In genomic region chr7:96178581-96178980, GRCh38 we compare ENCODE assay signal across 22 cellular contexts.
DNase-seq lines count a peak whose midpoint lies in the region; FAIRE-seq and TF ChIP-seq lines count a peak whose summit lies in the region.
"Had no signal": no experiment of that assay in that cellular context is flagged by ENCODE, and none has a peak within 500 bp of the region (broad histone marks: within the 10 kb centered on the region; RNA-seq: fewer than 3 reads in every experiment).

No MANE protein-coding gene starts in this region.

- H3K4me2 ChIP-seq in astrocyte (ENCODE audit: low read length): no peak overlapping the region

- no peaks in the 10 kb centered on the region for H4K20me1 ChIP-seq in astrocyte (ENCODE audit: insufficient read depth, low read length)

- H3K4me3 ChIP-seq in astrocyte (ENCODE audit: insufficient read depth, low read depth, low read length): no peak overlapping the region
- H3K4me3 ChIP-seq: body of pancreas, coronary artery, Peyer's patch, prostate gland, vagina had no signal

- H3K79me2 ChIP-seq in astrocyte (ENCODE audit: insufficient read depth, low read length): no peaks in the 10 kb centered on the region

- H3K36me3 Mint-ChIP-seq in astrocyte (ENCODE audit: low read depth, unreplicated experiment): peaks cover 16% of the 10 kb centered on the region

- H3K9me3 ChIP-seq in astrocyte (ENCODE audit: insufficient read depth, low read depth, low read length): no peaks in the 10 kb centered on the region
- H3K9me3 ChIP-seq: body of pancreas, Peyer's patch, prostate gland, vagina had no signal

- no peak overlapping the region for H3K9ac ChIP-seq in astrocyte (ENCODE audit: low read length)

- peaks cover 3% of the 10 kb centered on the region for H3K36me3 ChIP-seq in astrocyte (ENCODE audit: insufficient read depth, low read length)

- peak overlapping the region; percentile 9 for H3K27ac Mint-ChIP-seq in astrocyte (ENCODE audit: unreplicated experiment)
- H3K27ac Mint-ChIP-seq: activated naive CD8-positive, alpha-beta T cell had no signal

- H2AFZ ChIP-seq in astrocyte (ENCODE audit: low read depth, low read length): no peak overlapping the region

- H3K9me3 Mint-ChIP-seq in astrocyte (ENCODE audit: unreplicated experiment): no peaks in the 10 kb centered on the region
- H3K9me3 Mint-ChIP-seq: CD14-positive monocyte, nephron had no signal

- H3K4me1 ChIP-seq in astrocyte (ENCODE audit: insufficient read depth, low read length): no peaks in the 10 kb centered on the region
- H3K4me1 ChIP-seq: body of pancreas, Peyer's patch, prostate gland, vagina had no signal

- FAIRE-seq in astrocyte (lab: Jason Lieb, UNC): no peak

- peak; percentile 56 for DNase-seq in EH (ENCODE audit: low read depth)
- DNase-seq in NCI-H146 (lab: John Stamatoyannopoulos, UW): peak; percentile 38
- DNase-seq in astrocyte (ENCODE audit: low read depth): no peak
- DNase-seq in kidney tubule cell (ENCODE audit: low spot score): peak; percentile 7
- DNase-seq in NK-92 (lab: John Stamatoyannopoulos, UW; ENCODE audit: unreplicated experiment): no peak
- DNase-seq in NCI-H187 (lab: John Stamatoyannopoulos, UW): no peak
- DNase-seq in dedifferentiated amniotic fluid mesenchymal stem cell (ENCODE audit: extremely low spot score): no peak
- DNase-seq in NCI-H524 treated with DMSO at 0.1 percent for 48 hours (lab: John Stamatoyannopoulos, UW): no peak
- DNase-seq: ACHN, body of pancreas, hippocampal formation, Kasumi-1, kidney glomerular epithelial cell, NCI-H1105, Peyer's patch, T1000 had no signal

- no peaks in the 10 kb centered on the region for H3K27me3 Mint-ChIP-seq in astrocyte (ENCODE audit: low read depth, unreplicated experiment)
- H3K27me3 Mint-ChIP-seq: activated naive CD8-positive, alpha-beta T cell had no signal

- H3K27ac ChIP-seq in astrocyte (ENCODE audit: low read depth, low read length): no peak overlapping the region
- H3K27ac ChIP-seq: body of pancreas, coronary artery, Peyer's patch, prostate gland, vagina had no signal

- no peaks in the 10 kb centered on the region for H3K27me3 ChIP-seq in astrocyte (ENCODE audit: insufficient read depth, low read length)
- H3K27me3 ChIP-seq: body of pancreas, Peyer's patch, vagina had no signal

- H3K4me3 Mint-ChIP-seq in astrocyte (ENCODE audit: unreplicated experiment): no peak overlapping the region
- H3K4me3 Mint-ChIP-seq: activated naive CD8-positive, alpha-beta T cell; CD14-positive monocyte; nephron had no signal

- peaks cover 16% of the 10 kb centered on the region for H3K4me1 Mint-ChIP-seq in astrocyte (ENCODE audit: low read depth, unreplicated experiment)
- H3K4me1 Mint-ChIP-seq: CD14-positive monocyte had no signal

- TF ChIP-seq CTCF in astrocyte (IDR thresholded peaks at IDR 0.05; ENCODE audit: insufficient read depth, low read depth, low read length): no peak

Comparison
In these comparisons a context has a peak if more than half of its experiments do, and no peak if none do; other contexts are left out.
1. DNase-seq: peak in EH (single experiment), NCI-H146 (single experiment) and kidney tubule cell (single experiment); none in astrocyte (single experiment), NK-92 (single experiment), NCI-H187 (0 of 2), dedifferentiated amniotic fluid mesenchymal stem cell (single experiment) and NCI-H524 treated with DMSO at 0.1 percent for 48 hours (single experiment).